ENCODE assay signal across 10 cellular contexts in genomic region chr2:12262681-12263436, GRCh38.
DNase-seq lines count a peak whose midpoint lies in the region; ATAC-seq and TF ChIP-seq lines count a peak whose summit lies in the region.
"Had no signal": no experiment of that assay in that cellular context is flagged by ENCODE, and none has a peak within 500 bp of the region (broad histone marks: within the 10 kb centered on the region; RNA-seq: fewer than 3 reads in every experiment).

No MANE protein-coding gene starts in this region.

- H3K4me1 ChIP-seq in psoas muscle = peaks cover 12% of the 10 kb centered on the region
- H3K4me1 ChIP-seq: A549 had no signal

- no peaks in the 10 kb centered on the region for H3K36me3 ChIP-seq in psoas muscle (ENCODE audit: insufficient read depth in 1 of 2, low read depth in 1 of 2)

- DNase-seq in NCI-H1092 treated with DMSO at 0.1 percent for 48 hours (lab: John Stamatoyannopoulos, UW) = peak; percentile 3
- no peak for DNase-seq in NCI-H1092 (lab: John Stamatoyannopoulos, UW)
- DNase-seq in NAMALWA (ENCODE audit: low spot score) = peak; percentile 47
- peak; percentile 63 for DNase-seq in cerebellum (ENCODE audit: low spot score)
- DNase-seq in psoas muscle = no peak
- no peak for DNase-seq in GM19238 (ENCODE audit: insufficient read length, low spot score)
- DNase-seq: activated naive CD8-positive, alpha-beta T cell treated with anti-CD3 and anti-CD28 coated beads, Interleukin-2, amount 10 ng/mL, durations not matched to agents 7 days and 5 days had no signal

- intact Hi-C loops in psoas muscle (cut with DNase I) = no loop called here

- H3K9me3 ChIP-seq in psoas muscle = no peaks in the 10 kb centered on the region
- H3K9me3 ChIP-seq: A549 had no signal

- no peaks in the 10 kb centered on the region for H3K27me3 ChIP-seq in psoas muscle (ENCODE audit: insufficient read depth in 3 of 3, low read length in 2 of 3)

- no peak overlapping the region for H3K27ac ChIP-seq in psoas muscle
- H3K27ac ChIP-seq: A549 had no signal

- H3K4me3 ChIP-seq in psoas muscle = no peak overlapping the region
- H3K4me3 ChIP-seq: A549 had no signal

- ATAC-seq in psoas muscle = peak; percentile 61 to 81 (median 69)
- ATAC-seq in HG02642 (IDR thresholded peaks at IDR 0.05; ENCODE audit: poor library complexity, unreplicated experiment) = no peak
- no peak for ATAC-seq in HG02571 (IDR thresholded peaks at IDR 0.05; ENCODE audit: unreplicated experiment)
- ATAC-seq: A549 had no signal

- WGBS in psoas muscle, 3 donors = 16 to 42% (median 32%) methylated on average over 2 of the region's 2 CpGs

- no peak for TF ChIP-seq CTCF in psoas muscle (IDR thresholded peaks at IDR 0.05)

Comparison
In these comparisons a context has a peak if more than half of its experiments do, and no peak if none do; other contexts are left out.
1. DNase-seq: peak in NCI-H1092 treated with DMSO at 0.1 percent for 48 hours (single experiment), NAMALWA (single experiment) and cerebellum (single experiment); none in NCI-H1092 (single experiment), psoas muscle (0 of 2) and GM19238 (single experiment).
2. ATAC-seq: peak in psoas muscle (4 of 4); none in HG02642 (single experiment) and HG02571 (single experiment).